ENCODE assay signal across 8 cellular contexts in the genomic region with DNA sequence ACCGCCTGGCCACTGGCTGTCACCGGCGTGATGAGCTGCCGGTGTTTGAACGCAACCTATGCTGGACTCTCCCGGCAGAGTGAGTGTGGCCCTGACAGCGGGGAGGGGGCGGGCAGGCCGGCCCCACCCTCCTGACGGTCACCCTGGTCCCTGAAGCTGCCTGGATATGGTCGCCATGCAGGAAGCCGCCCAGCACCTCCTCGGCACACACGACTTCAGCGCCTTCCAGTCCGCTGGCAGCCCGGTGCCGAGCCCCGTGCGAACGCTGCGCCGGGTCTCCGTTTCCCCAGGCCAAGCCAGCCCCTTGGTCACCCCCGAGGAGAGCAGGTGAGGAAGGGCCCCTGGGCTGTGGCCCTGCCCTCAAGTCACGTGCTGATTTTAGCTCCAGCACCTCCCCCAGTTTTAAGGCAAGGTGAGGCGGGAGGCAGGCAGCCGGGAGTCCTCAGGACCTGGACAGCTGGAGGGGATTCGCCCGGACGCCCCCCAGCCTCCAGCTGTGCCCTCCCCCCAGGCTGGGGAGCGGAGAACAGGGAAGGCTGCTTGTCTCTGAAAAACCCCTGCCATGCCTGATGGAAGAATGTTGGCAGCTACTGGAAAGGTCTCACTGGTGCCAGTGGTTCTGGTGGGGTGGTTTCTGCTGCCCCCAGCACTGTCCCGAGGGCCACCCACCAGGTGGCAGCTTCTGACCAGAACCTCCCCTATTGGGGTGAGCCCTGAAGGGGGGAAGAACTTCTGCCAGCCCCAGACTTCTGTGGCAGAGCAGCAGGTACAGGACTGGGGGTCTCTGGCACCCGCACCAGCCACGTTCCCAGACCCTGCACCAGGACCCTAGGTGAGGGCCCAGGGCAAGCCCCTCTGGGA. TPM values are rescaled to one million over a fixed set of nuclear protein-coding genes. Genes with fewer than 3 reads are reported as not detected.
DNase-seq lines count a peak whose midpoint lies in the region; ATAC-seq, FAIRE-seq and TF ChIP-seq lines count a peak whose summit lies in the region.

No MANE protein-coding gene starts in this region.

- H3K9me2 ChIP-seq in OCI-LY1 (ENCODE audit: low read depth, low read length), result no peaks in the 10 kb centered on the region

- H3K4me1 Mint-ChIP-seq in Caco-2 (ENCODE audit: low read depth, unreplicated experiment), result peaks cover 1% of the 10 kb centered on the region

- peak in 1 of 2 experiments; percentile 11; a peak in 1 of 3 replicates for TF ChIP-seq POLR2A in H1 (IDR thresholded peaks at IDR 0.05; ENCODE audit: control extremely low read depth in 1 of 2, low read depth in 2 of 2, low read length in 2 of 2)

- H2BK15ac ChIP-seq in H1 (ENCODE audit: low read length), result no peak overlapping the region

- H3K4me2 ChIP-seq in OCI-LY1 (ENCODE audit: low read length) (peak overlapping the region; percentile 97), H1 (ENCODE audit: insufficient read depth in 1 of 2, low read depth in 2 of 2, low read length in 2 of 2) (peak overlapping the region; percentile 66 to 78)

- POLR2A ChIA-PET in Caco-2 (lab: Charles Lee) (no interaction called here), H1 (lab: Charles Lee; ENCODE audit: partially characterized antibody) (interaction anchor here (0.8 to 10.1 kb wide), 18 partner anchors 8 to 254 kb away, joined by 3 to 134 read pairs (median 4); a partner anchor contains a TSS)

- H4K20me1 ChIP-seq in OCI-LY1 (ENCODE audit: insufficient read depth, low read length), result no peaks in the 10 kb centered on the region
- peaks cover 5 to 28% of the 10 kb centered on the region in 2 experiments for H4K20me1 ChIP-seq in H1 (replicated peaks in 1 of 2; ENCODE audit: control insufficient read depth in 1 of 2, insufficient read depth in 2 of 2, low read length in 2 of 2)

- H3K4ac ChIP-seq in H1 (replicated peaks; ENCODE audit: insufficient read length, low read depth, low read length), result peak overlapping the region; percentile 69

- peak overlapping the region; percentile 57 for H4K8ac ChIP-seq in H1 (ENCODE audit: extremely low read depth, insufficient read depth, low read length)

- H2BK20ac ChIP-seq in H1 (ENCODE audit: low read length), result no peak overlapping the region

- H3K27me3 ChIP-seq in Caco-2 (replicated peaks; ENCODE audit: control insufficient read depth, insufficient read depth, low read length) (no peaks in the 10 kb centered on the region), OCI-LY1 (ENCODE audit: insufficient read depth, low read length) (no peaks in the 10 kb centered on the region), H1 (replicated peaks in 1 of 4; ENCODE audit: control insufficient read depth in 3 of 4, extremely low read depth in 1 of 4, insufficient read depth in 3 of 4, low read length in 3 of 4) (peaks cover 0 to 4% (median 1%) of the 10 kb centered on the region in 4 experiments; a peak in 1 of 7 replicates), neutrophil (peaks cover 4% of the 10 kb centered on the region)

- H3K23ac ChIP-seq in H1 (ENCODE audit: insufficient read length), result no peak overlapping the region

- H3K4me3 ChIP-seq in Caco-2 (ENCODE audit: low read depth, low read length), result peak overlapping the region; percentile 89
- H3K4me3 ChIP-seq in OCI-LY1 (ENCODE audit: low read depth, low read length, poor library complexity, severe bottlenecking), result peak overlapping the region; percentile 90
- peak overlapping the region; percentile 77 to 98 (median 87) for H3K4me3 ChIP-seq in H1 (ENCODE audit: extremely low read depth in 1 of 4, insufficient read depth in 2 of 4, low read depth in 3 of 4, low read length in 4 of 4)
- H3K4me3 ChIP-seq in neutrophil (ENCODE audit: low read depth in 1 of 2, low read length in 1 of 2), result peak overlapping the region; percentile 82 to 98

- TF ChIP-seq RAD21 in H1 (IDR thresholded peaks at IDR 0.05 in 1 of 2, conservative IDR thresholded peaks at IDR 0.05 in 1 of 2; ENCODE audit: low read depth in 2 of 2, low read length in 2 of 2), result no peak

- H3K9me3 Mint-ChIP-seq in Caco-2 (ENCODE audit: unreplicated experiment), result no peaks in the 10 kb centered on the region

- no peak overlapping the region for H2AK5ac ChIP-seq in H1 (ENCODE audit: low read depth, low read length)

- intact Hi-C loops in Caco-2 (cut with micrococcal nuclease; ENCODE audit: unreplicated experiment), result no loop called here

- H3K4me1 ChIP-seq in Caco-2, result peaks cover 30% of the 10 kb centered on the region
- H3K4me1 ChIP-seq in OCI-LY1 (ENCODE audit: insufficient read depth, low read length, severe bottlenecking), result peaks cover 37% of the 10 kb centered on the region
- H3K4me1 ChIP-seq in H1 (replicated peaks in 1 of 4; ENCODE audit: control insufficient read depth in 3 of 4, insufficient read depth in 4 of 4, low read length in 3 of 4), result peaks cover 0 to 36% (median 25%) of the 10 kb centered on the region in 4 experiments; a peak in 6 of 7 replicates
- peaks cover 36 to 39% of the 10 kb centered on the region in 2 experiments for H3K4me1 ChIP-seq in neutrophil (ENCODE audit: control insufficient read depth in 1 of 2, insufficient read depth in 1 of 2, low read depth in 1 of 2, low read length in 1 of 2)

- no peak overlapping the region for H3K14ac ChIP-seq in H1 (ENCODE audit: insufficient read length)

- no peak overlapping the region for H3K27ac Mint-ChIP-seq in Caco-2 (ENCODE audit: unreplicated experiment)

- peak overlapping the region; percentile 81 for H3K4me3 Mint-ChIP-seq in Caco-2 (ENCODE audit: unreplicated experiment)

- no peak for DNase-seq in Caco-2
- DNase-seq in H1 (ENCODE audit: low read depth in 1 of 2, low spot score in 2 of 2), result no peak
- DNase-seq in dedifferentiated amniotic fluid mesenchymal stem cell (ENCODE audit: extremely low spot score), result no peak
- no peak for DNase-seq in ureter (ENCODE audit: low spot score)
- no peak for DNase-seq in NCI-H1694 treated with DMSO at 0.1 percent for 48 hours (lab: John Stamatoyannopoulos, UW)

- H3K9me3 ChIP-seq in Caco-2 (no peaks in the 10 kb centered on the region), OCI-LY1 (ENCODE audit: low read length) (no peaks in the 10 kb centered on the region), H1 (ENCODE audit: insufficient read depth in 2 of 2, low read depth in 1 of 2, low read length in 1 of 2) (no peaks in the 10 kb centered on the region), neutrophil (no peaks in the 10 kb centered on the region)

- H3K36me3 ChIP-seq in Caco-2 (ENCODE audit: control insufficient read depth, insufficient read depth, low read length), result no peaks in the 10 kb centered on the region
- H3K36me3 ChIP-seq in OCI-LY1 (ENCODE audit: insufficient read depth, low read length), result peaks cover 46% of the 10 kb centered on the region
- H3K36me3 ChIP-seq in H1 (ENCODE audit: control insufficient read depth in 2 of 4, insufficient read depth in 4 of 4, low read length in 3 of 4), result peaks cover 15 to 41% (median 33%) of the 10 kb centered on the region in 4 experiments
- peaks cover 50% of the 10 kb centered on the region for H3K36me3 ChIP-seq in neutrophil

- no TSS peak for BruUV-seq in Caco-2 (replicated peaks; lab: Mats Ljungman, UMichigan)

- H3K79me1 ChIP-seq in H1 (ENCODE audit: low read depth, low read length), result peaks cover 4% of the 10 kb centered on the region

- H2AFZ ChIP-seq in OCI-LY1 (ENCODE audit: low read length) (no peak overlapping the region), H1 (ENCODE audit: low read length) (no peak overlapping the region)

- WGBS in H1 (ENCODE audit: extremely low coverage in 1 of 2, insufficient coverage in 1 of 2, insufficient read length in 1 of 2, insufficient replicate concordance in 2 of 2, low coverage in 1 of 2, low lambda C conversion rate in 2 of 2, missing lambda C conversion rate in 1 of 2), 2 experiments, result 59% methylated on average over 27 of the region's 35 CpGs; no CpG with 5 or more reads in 1 of the 2 experiments

- no peak overlapping the region for H2BK120ac ChIP-seq in H1 (replicated peaks; ENCODE audit: low read depth, low read length)

- H3K18ac ChIP-seq in H1 (ENCODE audit: extremely low read depth, low read length), result no peak overlapping the region

- H3K79me2 ChIP-seq in OCI-LY1 (ENCODE audit: insufficient read depth, low read length), result no peaks in the 10 kb centered on the region
- H3K79me2 ChIP-seq in H1 (ENCODE audit: control insufficient read depth in 1 of 2, insufficient read depth in 2 of 2, low read length in 2 of 2), result peaks cover 0 to 6% of the 10 kb centered on the region in 2 experiments; a peak in 1 of 4 replicates

- H3K27ac ChIP-seq in OCI-LY1 (ENCODE audit: low read depth, low read length, poor library complexity, severe bottlenecking) (peak overlapping the region; percentile 10), H1 (ENCODE audit: low read depth, low read length) (no peak overlapping the region), neutrophil (no peak overlapping the region)

- 0 out of 2 replicates have a peak overlapping the region, but pooled peaks have one; percentile 75 for H2BK12ac ChIP-seq in H1 (ENCODE audit: low read depth, low read length)

- H3K56ac ChIP-seq in H1 (replicated peaks; ENCODE audit: insufficient read length, low read depth, low read length), result no peak overlapping the region

- peaks cover 21% of the 10 kb centered on the region; the same call in 1 of the 2 replicates for H3K23me2 ChIP-seq in H1 (ENCODE audit: low read depth, low read length)

- no peak for ATAC-seq in GM21717 (IDR thresholded peaks at IDR 0.05; ENCODE audit: unreplicated experiment)

- peak overlapping the region; percentile 52 for H4K5ac ChIP-seq in H1 (ENCODE audit: insufficient read length, low read depth, low read length)

- CTCF ChIA-PET in Caco-2 (lab: Charles Lee), result interaction anchor here (0.5 kb wide), 1 partner anchor 36 kb away, joined by 3 read pairs; no protein-coding TSS in a partner anchor
- CTCF ChIA-PET in H1 (lab: Charles Lee; ENCODE audit: partially characterized antibody), result interaction anchor here (0.8 to 1.6 kb wide), 8 partner anchors 9 to 96 kb away, joined by 3 to 8 read pairs (median 3); no protein-coding TSS in a partner anchor

- no peak overlapping the region for H4K91ac ChIP-seq in H1 (replicated peaks; ENCODE audit: insufficient read length, low read length)

- no peaks in the 10 kb centered on the region for H3F3A ChIP-seq in OCI-LY1 (ENCODE audit: insufficient read depth, low read length)

- H3K9ac ChIP-seq in OCI-LY1 (ENCODE audit: low read length) (peak overlapping the region; percentile 93), H1 (replicated peaks in 1 of 4; ENCODE audit: extremely low read depth in 1 of 4, low read depth in 3 of 4, low read length in 3 of 4) (peak overlapping the region in 2 of 4 experiments; percentile 51 to 71; a peak in 2 of 7 replicates)

- no peaks in the 10 kb centered on the region for H3K27me3 Mint-ChIP-seq in Caco-2 (ENCODE audit: insufficient read depth, unreplicated experiment)

- no peak for FAIRE-seq in H1 (lab: Jason Lieb, UNC)

- peaks cover 41% of the 10 kb centered on the region for H3K36me3 Mint-ChIP-seq in Caco-2 (ENCODE audit: insufficient read depth, unreplicated experiment)

- H2BK5ac ChIP-seq in H1 (ENCODE audit: low read depth, low read length), result no peak overlapping the region

- no peak for TF ChIP-seq CTCF in Caco-2 (IDR thresholded peaks at IDR 0.05; ENCODE audit: insufficient read depth in 1 of 2, low read depth in 1 of 2, low read length in 1 of 2, severe bottlenecking in 1 of 2, unreplicated experiment in 1 of 2)
- no peak for TF ChIP-seq CTCF in OCI-LY1 (IDR thresholded peaks at IDR 0.05; ENCODE audit: low read length)
- TF ChIP-seq CTCF in H1 (IDR thresholded peaks at IDR 0.05; ENCODE audit: control extremely low read depth in 1 of 3, insufficient read depth in 1 of 3, low read depth in 1 of 3, low read length in 3 of 3), result no peak
- no peak for TF ChIP-seq CTCF in neutrophil (IDR thresholded peaks at IDR 0.05)

- TF ChIP-seq EP300 in H1 (IDR thresholded peaks at IDR 0.05; ENCODE audit: borderline replicate concordance in 1 of 2, low read depth in 2 of 2, low read length in 2 of 2), result no peak

RNA-seq across cellular contexts. Expression of a gene that starts 1.4 kb away (rescaled TPM):
- total RNA-seq in Caco-2 (2022) (39.8 and 43.8 TPM in 2 replicates), ureter (29.0 TPM)
- 38.8 and 40.1 TPM in 2 replicates for total RNA-seq in H1 (2021; fragmentation: NEBNext Ultra II Directional; extraction: Animal tissue kit (Norgen Biotek cat#: 25700))
- 87.4 and 108 TPM in 2 replicates for polyA plus RNA-seq in H1 (2011; rRNA removed)
- polyA plus RNA-seq in H1 (2011; cell fraction: cytosol; rRNA removed), result 56.9 TPM
- polyA plus RNA-seq in H1 (2011; cell fraction: nucleus; rRNA removed), result 65.9 TPM
- polyA plus RNA-seq in H1 (2012, experiment 1 of 2), result 19.3 to 37.6 TPM (median 34.0 TPM) in 4 replicates
- polyA plus RNA-seq in H1 (2012, experiment 2 of 2), result 38.4 TPM
- 27.2 TPM for polyA plus RNA-seq in H1 (2013, experiment 1 of 2)
- 25.7 TPM for polyA plus RNA-seq in H1 (2013, experiment 2 of 2)
- polyA minus RNA-seq in H1 (2011; rRNA and poly(A)+ RNA removed), result 8.7 and 9.3 TPM in 2 replicates
- 14.0 TPM for polyA minus RNA-seq in H1 (2011; cell fraction: cytosol; rRNA and poly(A)+ RNA removed)
- polyA minus RNA-seq in H1 (2011; cell fraction: nucleus; rRNA and poly(A)+ RNA removed), result 30.1 TPM

RNA-seq across cellular contexts. Expression of a gene that starts 2.0 kb away (rescaled TPM):
- total RNA-seq in Caco-2 (2022) (46.6 and 48.5 TPM in 2 replicates), ureter (77.6 TPM)
- 26.5 and 28.3 TPM in 2 replicates for total RNA-seq in H1 (2021; fragmentation: NEBNext Ultra II Directional; extraction: Animal tissue kit (Norgen Biotek cat#: 25700))
- polyA plus RNA-seq in H1 (2011; rRNA removed), result 14.8 and 30.0 TPM in 2 replicates
- 28.0 TPM for polyA plus RNA-seq in H1 (2011; cell fraction: cytosol; rRNA removed)
- polyA plus RNA-seq in H1 (2011; cell fraction: nucleus; rRNA removed), result 219 TPM
- polyA plus RNA-seq in H1 (2012, experiment 1 of 2), result 20.5 to 39.7 TPM (median 32.1 TPM) in 4 replicates
- polyA plus RNA-seq in H1 (2012, experiment 2 of 2), result 14.0 TPM
- polyA plus RNA-seq in H1 (2013, experiment 1 of 2), result 12.2 TPM
- polyA plus RNA-seq in H1 (2013, experiment 2 of 2), result 12.2 TPM
- polyA minus RNA-seq in H1 (2011; rRNA and poly(A)+ RNA removed), result 9.1 and 13.0 TPM in 2 replicates
- 26.1 TPM for polyA minus RNA-seq in H1 (2011; cell fraction: cytosol; rRNA and poly(A)+ RNA removed)
- 39.2 TPM for polyA minus RNA-seq in H1 (2011; cell fraction: nucleus; rRNA and poly(A)+ RNA removed)

RNA-seq across cellular contexts. Expression of a gene that starts 14.7 kb away (rescaled TPM):
- total RNA-seq in Caco-2 (2022), result 103 and 115 TPM in 2 replicates
- total RNA-seq in H1 (2021; fragmentation: NEBNext Ultra II Directional; extraction: Animal tissue kit (Norgen Biotek cat#: 25700)), result 113 and 116 TPM in 2 replicates
- 243 and 324 TPM in 2 replicates for polyA plus RNA-seq in H1 (2011; rRNA removed)
- 210 TPM for polyA plus RNA-seq in H1 (2011; cell fraction: cytosol; rRNA removed)
- polyA plus RNA-seq in H1 (2011; cell fraction: nucleus; rRNA removed), result 662 TPM
- polyA plus RNA-seq in H1 (2012, experiment 1 of 2), result 121 to 180 TPM (median 164 TPM) in 4 replicates
- polyA plus RNA-seq in H1 (2012, experiment 2 of 2), result 131 TPM
- 99.2 TPM for polyA plus RNA-seq in H1 (2013, experiment 1 of 2)
- 89.5 TPM for polyA plus RNA-seq in H1 (2013, experiment 2 of 2)
- 115 and 144 TPM in 2 replicates for polyA minus RNA-seq in H1 (2011; rRNA and poly(A)+ RNA removed)
- 86.7 TPM for polyA minus RNA-seq in H1 (2011; cell fraction: cytosol; rRNA and poly(A)+ RNA removed)
- 144 TPM for polyA minus RNA-seq in H1 (2011; cell fraction: nucleus; rRNA and poly(A)+ RNA removed)
- total RNA-seq in ureter, result 132 TPM

RNA-seq across cellular contexts. Expression of a gene that starts 14.8 kb away (rescaled TPM):
- total RNA-seq in Caco-2 (2022), result 16.2 and 16.8 TPM in 2 replicates
- total RNA-seq in H1 (2021; fragmentation: NEBNext Ultra II Directional; extraction: Animal tissue kit (Norgen Biotek cat#: 25700)), result 10.6 and 13.3 TPM in 2 replicates
- 8.1 and 13.4 TPM in 2 replicates for polyA plus RNA-seq in H1 (2011; rRNA removed)
- polyA plus RNA-seq in H1 (2011; cell fraction: cytosol; rRNA removed), result 7.0 TPM
- 8.0 TPM for polyA plus RNA-seq in H1 (2011; cell fraction: nucleus; rRNA removed)
- polyA plus RNA-seq in H1 (2012, experiment 1 of 2), result 5.8 to 8.6 TPM (median 8.1 TPM) in 4 replicates
- 9.5 TPM for polyA plus RNA-seq in H1 (2012, experiment 2 of 2)
- polyA plus RNA-seq in H1 (2013, experiment 1 of 2), result 10.1 TPM
- 9.7 TPM for polyA plus RNA-seq in H1 (2013, experiment 2 of 2)
- polyA minus RNA-seq in H1 (2011; rRNA and poly(A)+ RNA removed), result 2.2 and 3.2 TPM in 2 replicates
- 6.8 TPM for polyA minus RNA-seq in H1 (2011; cell fraction: cytosol; rRNA and poly(A)+ RNA removed)
- 11.6 TPM for polyA minus RNA-seq in H1 (2011; cell fraction: nucleus; rRNA and poly(A)+ RNA removed)
- 21.4 TPM for total RNA-seq in ureter

RNA-seq across cellular contexts. Expression of a gene that starts 21.3 kb away (rescaled TPM):
- 0.09 and 0.29 TPM in 2 replicates for total RNA-seq in Caco-2 (2022)
- total RNA-seq in H1 (2021; fragmentation: NEBNext Ultra II Directional; extraction: Animal tissue kit (Norgen Biotek cat#: 25700)), result 0.11 and 0.19 TPM in 2 replicates
- polyA plus RNA-seq in H1 (2011; rRNA removed), result 0.03 and 0.16 TPM in 2 replicates
- polyA plus RNA-seq in H1 (2011; cell fraction: cytosol; rRNA removed), result 0.06 TPM
- polyA plus RNA-seq in H1 (2011; cell fraction: nucleus; rRNA removed), result 0.64 TPM
- 0.12 to 0.22 TPM (median 0.17 TPM) in 4 replicates for polyA plus RNA-seq in H1 (2012, experiment 1 of 2)
- polyA plus RNA-seq in H1 (2012, experiment 2 of 2), result 0.14 TPM
- 0.04 TPM for polyA plus RNA-seq in H1 (2013, experiment 1 of 2)
- 0.02 TPM for polyA plus RNA-seq in H1 (2013, experiment 2 of 2)
- polyA minus RNA-seq in H1 (2011; rRNA and poly(A)+ RNA removed), result 0.05 TPM in 1 of 2 replicates, not detected in the other
- polyA minus RNA-seq in H1 (2011; cell fraction: cytosol; rRNA and poly(A)+ RNA removed), result not detected
- 0.40 TPM for polyA minus RNA-seq in H1 (2011; cell fraction: nucleus; rRNA and poly(A)+ RNA removed)
- total RNA-seq in ureter, result 0.42 TPM
